In the genomic region with DNA sequence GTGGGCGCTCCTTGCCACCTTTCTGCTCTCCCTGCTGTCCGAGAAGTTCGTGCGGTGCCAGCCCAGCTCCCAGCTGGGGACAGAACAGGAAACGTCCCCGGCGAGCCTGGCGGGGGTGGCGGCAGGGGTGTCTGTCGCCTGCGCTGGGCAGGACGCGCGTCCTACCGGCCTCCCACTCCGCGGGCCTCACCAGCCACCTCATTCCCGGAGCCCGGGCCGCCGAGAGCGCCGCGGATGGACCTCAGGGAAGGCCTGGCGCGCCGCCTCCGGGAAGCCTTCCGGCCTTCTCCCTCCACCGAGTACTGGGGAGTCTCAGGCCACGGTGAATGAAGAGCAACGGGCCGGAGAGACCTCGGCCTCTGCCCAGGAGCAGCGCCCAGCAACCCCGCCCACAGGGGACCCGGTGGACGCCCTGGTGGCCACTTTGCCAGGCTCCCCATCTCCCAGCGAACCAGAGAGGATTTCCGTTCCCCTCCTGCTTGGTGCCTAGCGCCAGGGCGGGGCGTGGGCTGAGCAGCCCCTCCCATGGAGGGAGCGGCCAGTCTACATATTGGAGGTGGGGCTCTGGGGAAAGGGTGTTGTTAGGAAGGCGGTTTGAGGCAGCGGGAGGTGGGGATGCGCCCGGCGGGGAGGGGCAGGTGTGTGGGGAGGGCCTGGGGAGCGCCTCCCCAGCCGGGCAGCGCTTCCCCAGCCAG, we compare ENCODE assay signal across 1 cellular context.
TF ChIP-seq lines count a peak whose summit lies in the region.

No MANE protein-coding gene starts in this region.

TF ChIP-seq in HepG2, 621 proteins besides CTCF, POLR2A, EP300 and RAD21 (continued from another document and continues in another):
- TF ChIP-seq, protein P1, sequence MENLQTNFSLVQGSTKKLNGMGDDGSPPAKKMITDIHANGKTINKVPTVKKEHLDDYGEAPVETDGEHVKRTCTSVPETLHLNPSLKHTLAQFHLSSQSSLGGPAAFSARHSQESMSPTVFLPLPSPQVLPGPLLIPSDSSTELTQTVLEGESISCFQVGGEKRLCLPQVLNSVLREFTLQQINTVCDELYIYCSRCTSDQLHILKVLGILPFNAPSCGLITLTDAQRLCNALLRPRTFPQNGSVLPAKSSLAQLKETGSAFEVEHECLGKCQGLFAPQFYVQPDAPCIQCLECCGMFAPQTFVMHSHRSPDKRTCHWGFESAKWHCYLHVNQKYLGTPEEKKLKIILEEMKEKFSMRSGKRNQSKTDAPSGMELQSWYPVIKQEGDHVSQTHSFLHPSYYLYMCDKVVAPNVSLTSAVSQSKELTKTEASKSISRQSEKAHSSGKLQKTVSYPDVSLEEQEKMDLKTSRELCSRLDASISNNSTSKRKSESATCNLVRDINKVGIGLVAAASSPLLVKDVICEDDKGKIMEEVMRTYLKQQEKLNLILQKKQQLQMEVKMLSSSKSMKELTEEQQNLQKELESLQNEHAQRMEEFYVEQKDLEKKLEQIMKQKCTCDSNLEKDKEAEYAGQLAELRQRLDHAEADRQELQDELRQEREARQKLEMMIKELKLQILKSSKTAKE (CRISPR knock-in tag; IDR thresholded peaks at IDR 0.05; ENCODE audit: borderline replicate concordance), result peak; percentile 29; the same call in 1 of the 2 replicates
- TF ChIP-seq ZZZ3 (CRISPR knock-in tag; IDR thresholded peaks at IDR 0.05; ENCODE audit: borderline replicate concordance) (0 out of 2 replicates have a peak, but pooled peaks have one; percentile 26), ZSCAN22 (CRISPR knock-in tag; IDR thresholded peaks at IDR 0.05) (no peak), HCFC1 (IDR thresholded peaks at IDR 0.05; ENCODE audit: low read depth, low read length) (no peak), ZNF563 (CRISPR knock-in tag; IDR thresholded peaks at IDR 0.05) (peak; percentile 58; the same call in 1 of the 2 replicates), HNF4G (IDR thresholded peaks at IDR 0.05; ENCODE audit: borderline replicate concordance, low read depth, low read length) (no peak), HNF4G (CRISPR knock-in tag; IDR thresholded peaks at IDR 0.05; ENCODE audit: borderline replicate concordance, low read depth) (no peak), ZNF460 (CRISPR knock-in tag; IDR thresholded peaks at IDR 0.05; ENCODE audit: borderline replicate concordance) (no peak; the same call in 1 of the 2 replicates), AGO2 (optimal IDR thresholded peaks at IDR 0.05; ENCODE audit: low read depth, low read length) (peak; percentile 41), ZNF350 (CRISPR knock-in tag; IDR thresholded peaks at IDR 0.05; ENCODE audit: borderline replicate concordance, low read depth) (0 out of 2 replicates have a peak, but pooled peaks have one; percentile 41), ZNF674 (CRISPR knock-in tag; IDR thresholded peaks at IDR 0.05; ENCODE audit: low read depth) (no peak), HIVEP1 (CRISPR knock-in tag; IDR thresholded peaks at IDR 0.05) (peak; percentile 72), KDM5B (CRISPR knock-in tag; IDR thresholded peaks at IDR 0.05; ENCODE audit: borderline replicate concordance) (peak; percentile 21; the same call in 1 of the 2 replicates), TCF7 (IDR thresholded peaks at IDR 0.05; ENCODE audit: low read depth) (no peak), ZNF777 (CRISPR knock-in tag; IDR thresholded peaks at IDR 0.05) (0 out of 2 replicates have a peak, but pooled peaks have one; percentile 7), HDAC1 (CRISPR knock-in tag; IDR thresholded peaks at IDR 0.05) (peak; percentile 79), SAP130 (CRISPR knock-in tag; IDR thresholded peaks at IDR 0.05; ENCODE audit: low read depth) (peak; percentile 56; the same call in 1 of the 2 replicates), KDM6A (CRISPR knock-in tag; IDR thresholded peaks at IDR 0.05; ENCODE audit: low read depth) (no peak), PHF20 (CRISPR knock-in tag; IDR thresholded peaks at IDR 0.05) (0 out of 2 replicates have a peak, but pooled peaks have one; percentile 13), CENPT (CRISPR knock-in tag; IDR thresholded peaks at IDR 0.05; ENCODE audit: low read depth) (no peak), ZFX (CRISPR knock-in tag; IDR thresholded peaks at IDR 0.05; ENCODE audit: low read depth) (peak; percentile 64), ZNF468 (CRISPR knock-in tag; IDR thresholded peaks at IDR 0.05) (0 out of 2 replicates have a peak, but pooled peaks have one; percentile 69), NR2C2 (CRISPR knock-in tag; IDR thresholded peaks at IDR 0.05; ENCODE audit: borderline replicate concordance) (no peak), ZNF44 (CRISPR knock-in tag; IDR thresholded peaks at IDR 0.05) (no peak), GTF3A (CRISPR knock-in tag; conservative IDR thresholded peaks at IDR 0.05) (no peak), THAP11 (CRISPR knock-in tag; IDR thresholded peaks at IDR 0.05) (peak; percentile 51), ZFP90 (CRISPR knock-in tag; IDR thresholded peaks at IDR 0.05; ENCODE audit: borderline replicate concordance) (no peak), ERF (CRISPR knock-in tag; IDR thresholded peaks at IDR 0.05) (0 out of 2 replicates have a peak, but pooled peaks have one; percentile 2), PHF21A (CRISPR knock-in tag; IDR thresholded peaks at IDR 0.05) (peak; percentile 37; the same call in 1 of the 2 replicates)
- TF ChIP-seq, protein P2, sequence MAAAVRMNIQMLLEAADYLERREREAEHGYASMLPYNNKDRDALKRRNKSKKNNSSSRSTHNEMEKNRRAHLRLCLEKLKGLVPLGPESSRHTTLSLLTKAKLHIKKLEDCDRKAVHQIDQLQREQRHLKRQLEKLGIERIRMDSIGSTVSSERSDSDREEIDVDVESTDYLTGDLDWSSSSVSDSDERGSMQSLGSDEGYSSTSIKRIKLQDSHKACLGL (CRISPR knock-in tag; IDR thresholded peaks at IDR 0.05), result peak; percentile 66; the same call in 1 of the 2 replicates
- TF ChIP-seq, protein P3, sequence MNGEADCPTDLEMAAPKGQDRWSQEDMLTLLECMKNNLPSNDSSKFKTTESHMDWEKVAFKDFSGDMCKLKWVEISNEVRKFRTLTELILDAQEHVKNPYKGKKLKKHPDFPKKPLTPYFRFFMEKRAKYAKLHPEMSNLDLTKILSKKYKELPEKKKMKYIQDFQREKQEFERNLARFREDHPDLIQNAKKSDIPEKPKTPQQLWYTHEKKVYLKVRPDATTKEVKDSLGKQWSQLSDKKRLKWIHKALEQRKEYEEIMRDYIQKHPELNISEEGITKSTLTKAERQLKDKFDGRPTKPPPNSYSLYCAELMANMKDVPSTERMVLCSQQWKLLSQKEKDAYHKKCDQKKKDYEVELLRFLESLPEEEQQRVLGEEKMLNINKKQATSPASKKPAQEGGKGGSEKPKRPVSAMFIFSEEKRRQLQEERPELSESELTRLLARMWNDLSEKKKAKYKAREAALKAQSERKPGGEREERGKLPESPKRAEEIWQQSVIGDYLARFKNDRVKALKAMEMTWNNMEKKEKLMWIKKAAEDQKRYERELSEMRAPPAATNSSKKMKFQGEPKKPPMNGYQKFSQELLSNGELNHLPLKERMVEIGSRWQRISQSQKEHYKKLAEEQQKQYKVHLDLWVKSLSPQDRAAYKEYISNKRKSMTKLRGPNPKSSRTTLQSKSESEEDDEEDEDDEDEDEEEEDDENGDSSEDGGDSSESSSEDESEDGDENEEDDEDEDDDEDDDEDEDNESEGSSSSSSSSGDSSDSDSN (CRISPR knock-in tag; IDR thresholded peaks at IDR 0.05), result peak; percentile 58; the same call in 1 of the 2 replicates
- TF ChIP-seq, protein P4, sequence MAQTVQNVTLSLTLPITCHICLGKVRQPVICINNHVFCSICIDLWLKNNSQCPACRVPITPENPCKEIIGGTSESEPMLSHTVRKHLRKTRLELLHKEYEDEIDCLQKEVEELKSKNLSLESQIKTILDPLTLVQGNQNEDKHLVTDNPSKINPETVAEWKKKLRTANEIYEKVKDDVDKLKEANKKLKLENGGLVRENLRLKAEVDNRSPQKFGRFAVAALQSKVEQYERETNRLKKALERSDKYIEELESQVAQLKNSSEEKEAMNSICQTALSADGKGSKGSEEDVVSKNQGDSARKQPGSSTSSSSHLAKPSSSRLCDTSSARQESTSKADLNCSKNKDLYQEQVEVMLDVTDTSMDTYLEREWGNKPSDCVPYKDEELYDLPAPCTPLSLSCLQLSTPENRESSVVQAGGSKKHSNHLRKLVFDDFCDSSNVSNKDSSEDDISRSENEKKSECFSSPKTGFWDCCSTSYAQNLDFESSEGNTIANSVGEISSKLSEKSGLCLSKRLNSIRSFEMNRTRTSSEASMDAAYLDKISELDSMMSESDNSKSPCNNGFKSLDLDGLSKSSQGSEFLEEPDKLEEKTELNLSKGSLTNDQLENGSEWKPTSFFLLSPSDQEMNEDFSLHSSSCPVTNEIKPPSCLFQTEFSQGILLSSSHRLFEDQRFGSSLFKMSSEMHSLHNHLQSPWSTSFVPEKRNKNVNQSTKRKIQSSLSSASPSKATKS (CRISPR knock-in tag; IDR thresholded peaks at IDR 0.05), result no peak
- TF ChIP-seq, protein P5, sequence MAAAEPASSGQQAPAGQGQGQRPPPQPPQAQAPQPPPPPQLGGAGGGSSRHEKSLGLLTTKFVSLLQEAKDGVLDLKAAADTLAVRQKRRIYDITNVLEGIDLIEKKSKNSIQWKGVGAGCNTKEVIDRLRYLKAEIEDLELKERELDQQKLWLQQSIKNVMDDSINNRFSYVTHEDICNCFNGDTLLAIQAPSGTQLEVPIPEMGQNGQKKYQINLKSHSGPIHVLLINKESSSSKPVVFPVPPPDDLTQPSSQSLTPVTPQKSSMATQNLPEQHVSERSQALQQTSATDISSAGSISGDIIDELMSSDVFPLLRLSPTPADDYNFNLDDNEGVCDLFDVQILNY (CRISPR knock-in tag; conservative IDR thresholded peaks at IDR 0.05), result 0 out of 2 replicates have a peak, but pooled peaks have one; percentile 26
- TF ChIP-seq, protein P6, sequence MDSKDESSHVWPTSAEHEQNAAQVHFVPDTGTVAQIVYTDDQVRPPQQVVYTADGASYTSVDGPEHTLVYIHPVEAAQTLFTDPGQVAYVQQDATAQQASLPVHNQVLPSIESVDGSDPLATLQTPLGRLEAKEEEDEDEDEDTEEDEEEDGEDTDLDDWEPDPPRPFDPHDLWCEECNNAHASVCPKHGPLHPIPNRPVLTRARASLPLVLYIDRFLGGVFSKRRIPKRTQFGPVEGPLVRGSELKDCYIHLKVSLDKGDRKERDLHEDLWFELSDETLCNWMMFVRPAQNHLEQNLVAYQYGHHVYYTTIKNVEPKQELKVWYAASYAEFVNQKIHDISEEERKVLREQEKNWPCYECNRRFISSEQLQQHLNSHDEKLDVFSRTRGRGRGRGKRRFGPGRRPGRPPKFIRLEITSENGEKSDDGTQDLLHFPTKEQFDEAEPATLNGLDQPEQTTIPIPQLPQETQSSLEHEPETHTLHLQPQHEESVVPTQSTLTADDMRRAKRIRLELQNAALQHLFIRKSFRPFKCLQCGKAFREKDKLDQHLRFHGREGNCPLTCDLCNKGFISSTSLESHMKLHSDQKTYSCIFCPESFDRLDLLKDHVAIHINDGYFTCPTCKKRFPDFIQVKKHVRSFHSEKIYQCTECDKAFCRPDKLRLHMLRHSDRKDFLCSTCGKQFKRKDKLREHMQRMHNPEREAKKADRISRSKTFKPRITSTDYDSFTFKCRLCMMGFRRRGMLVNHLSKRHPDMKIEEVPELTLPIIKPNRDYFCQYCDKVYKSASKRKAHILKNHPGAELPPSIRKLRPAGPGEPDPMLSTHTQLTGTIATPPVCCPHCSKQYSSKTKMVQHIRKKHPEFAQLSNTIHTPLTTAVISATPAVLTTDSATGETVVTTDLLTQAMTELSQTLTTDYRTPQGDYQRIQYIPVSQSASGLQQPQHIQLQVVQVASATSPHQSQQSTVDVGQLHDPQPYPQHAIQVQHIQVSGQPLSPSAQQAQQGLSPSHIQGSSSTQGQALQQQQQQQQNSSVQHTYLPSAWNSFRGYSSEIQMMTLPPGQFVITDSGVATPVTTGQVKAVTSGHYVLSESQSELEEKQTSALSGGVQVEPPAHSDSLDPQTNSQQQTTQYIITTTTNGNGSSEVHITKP (CRISPR knock-in tag; IDR thresholded peaks at IDR 0.05; ENCODE audit: low read depth), result no peak
- TF ChIP-seq, protein P7, sequence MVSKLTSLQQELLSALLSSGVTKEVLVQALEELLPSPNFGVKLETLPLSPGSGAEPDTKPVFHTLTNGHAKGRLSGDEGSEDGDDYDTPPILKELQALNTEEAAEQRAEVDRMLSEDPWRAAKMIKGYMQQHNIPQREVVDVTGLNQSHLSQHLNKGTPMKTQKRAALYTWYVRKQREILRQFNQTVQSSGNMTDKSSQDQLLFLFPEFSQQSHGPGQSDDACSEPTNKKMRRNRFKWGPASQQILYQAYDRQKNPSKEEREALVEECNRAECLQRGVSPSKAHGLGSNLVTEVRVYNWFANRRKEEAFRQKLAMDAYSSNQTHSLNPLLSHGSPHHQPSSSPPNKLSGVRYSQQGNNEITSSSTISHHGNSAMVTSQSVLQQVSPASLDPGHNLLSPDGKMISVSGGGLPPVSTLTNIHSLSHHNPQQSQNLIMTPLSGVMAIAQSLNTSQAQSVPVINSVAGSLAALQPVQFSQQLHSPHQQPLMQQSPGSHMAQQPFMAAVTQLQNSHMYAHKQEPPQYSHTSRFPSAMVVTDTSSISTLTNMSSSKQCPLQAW (CRISPR knock-in tag; IDR thresholded peaks at IDR 0.05), result peak; percentile 37; the same call in 1 of the 2 replicates
- TF ChIP-seq, protein P8, sequence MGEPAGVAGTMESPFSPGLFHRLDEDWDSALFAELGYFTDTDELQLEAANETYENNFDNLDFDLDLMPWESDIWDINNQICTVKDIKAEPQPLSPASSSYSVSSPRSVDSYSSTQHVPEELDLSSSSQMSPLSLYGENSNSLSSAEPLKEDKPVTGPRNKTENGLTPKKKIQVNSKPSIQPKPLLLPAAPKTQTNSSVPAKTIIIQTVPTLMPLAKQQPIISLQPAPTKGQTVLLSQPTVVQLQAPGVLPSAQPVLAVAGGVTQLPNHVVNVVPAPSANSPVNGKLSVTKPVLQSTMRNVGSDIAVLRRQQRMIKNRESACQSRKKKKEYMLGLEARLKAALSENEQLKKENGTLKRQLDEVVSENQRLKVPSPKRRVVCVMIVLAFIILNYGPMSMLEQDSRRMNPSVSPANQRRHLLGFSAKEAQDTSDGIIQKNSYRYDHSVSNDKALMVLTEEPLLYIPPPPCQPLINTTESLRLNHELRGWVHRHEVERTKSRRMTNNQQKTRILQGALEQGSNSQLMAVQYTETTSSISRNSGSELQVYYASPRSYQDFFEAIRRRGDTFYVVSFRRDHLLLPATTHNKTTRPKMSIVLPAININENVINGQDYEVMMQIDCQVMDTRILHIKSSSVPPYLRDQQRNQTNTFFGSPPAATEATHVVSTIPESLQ (CRISPR knock-in tag; conservative IDR thresholded peaks at IDR 0.05), result no peak
- TF ChIP-seq, protein P9, sequence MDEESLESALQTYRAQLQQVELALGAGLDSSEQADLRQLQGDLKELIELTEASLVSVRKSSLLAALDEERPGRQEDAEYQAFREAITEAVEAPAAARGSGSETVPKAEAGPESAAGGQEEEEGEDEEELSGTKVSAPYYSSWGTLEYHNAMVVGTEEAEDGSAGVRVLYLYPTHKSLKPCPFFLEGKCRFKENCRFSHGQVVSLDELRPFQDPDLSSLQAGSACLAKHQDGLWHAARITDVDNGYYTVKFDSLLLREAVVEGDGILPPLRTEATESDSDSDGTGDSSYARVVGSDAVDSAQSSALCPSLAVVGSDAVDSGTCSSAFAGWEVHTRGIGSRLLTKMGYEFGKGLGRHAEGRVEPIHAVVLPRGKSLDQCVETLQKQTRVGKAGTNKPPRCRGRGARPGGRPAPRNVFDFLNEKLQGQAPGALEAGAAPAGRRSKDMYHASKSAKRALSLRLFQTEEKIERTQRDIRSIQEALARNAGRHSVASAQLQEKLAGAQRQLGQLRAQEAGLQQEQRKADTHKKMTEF (CRISPR knock-in tag; IDR thresholded peaks at IDR 0.05), result peak; percentile 59; the same call in 1 of the 2 replicates
- TF ChIP-seq, protein P10, sequence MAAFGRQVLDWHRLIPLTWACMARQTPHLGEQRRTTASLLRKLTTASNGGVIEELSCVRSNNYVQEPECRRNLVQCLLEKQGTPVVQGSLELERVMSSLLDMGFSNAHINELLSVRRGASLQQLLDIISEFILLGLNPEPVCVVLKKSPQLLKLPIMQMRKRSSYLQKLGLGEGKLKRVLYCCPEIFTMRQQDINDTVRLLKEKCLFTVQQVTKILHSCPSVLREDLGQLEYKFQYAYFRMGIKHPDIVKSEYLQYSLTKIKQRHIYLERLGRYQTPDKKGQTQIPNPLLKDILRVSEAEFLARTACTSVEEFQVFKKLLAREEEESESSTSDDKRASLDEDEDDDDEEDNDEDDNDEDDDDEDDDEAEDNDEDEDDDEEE (CRISPR knock-in tag; IDR thresholded peaks at IDR 0.05), result peak; percentile 81; the same call in 1 of the 2 replicates
